8 cellular contexts compared by ENCODE assay signal in genomic region chr3:45995370-45996192, GRCh38. TPM values are rescaled to one million over a fixed set of nuclear protein-coding genes. Genes with fewer than 3 reads are reported as not detected.
DNase-seq lines count a peak whose midpoint lies in the region; ATAC-seq and TF ChIP-seq lines count a peak whose summit lies in the region.

TSS of gene FYCO1 (minus strand) at chr3:45995824. CDS start at chr3:45984910, 10,914 bp downstream.

- H3K27me3 Mint-ChIP-seq in nephron (ENCODE audit: low read depth): peaks cover 17% of the 10 kb centered on the region
- peaks cover 19% of the 10 kb centered on the region for H3K27me3 Mint-ChIP-seq in stimulated activated naive CD8-positive, alpha-beta T cell treated with anti-CD3 and anti-CD28 coated beads, Interleukin-15, Interleukin-2, amounts not matched to agents 100 ng/mL and 50 ng/mL, for 24 hours

- peak; percentile 89 for ATAC-seq in GM21786 (IDR thresholded peaks at IDR 0.05; ENCODE audit: unreplicated experiment)

- peak within 1 kb of the TSS; percentile 83 for H3K4me3 ChIP-seq in DOHH2 (ENCODE audit: low read length)
- peak within 1 kb of the TSS; percentile 99 for H3K4me3 ChIP-seq in Karpas-422 (ENCODE audit: low read length)

- H3F3A ChIP-seq in DOHH2 (ENCODE audit: control insufficient read depth, insufficient read depth): no peaks in the 10 kb centered on the region

- H3K36me3 Mint-ChIP-seq in nephron (ENCODE audit: low read depth): no peaks in the 10 kb centered on the region
- H3K36me3 Mint-ChIP-seq in stimulated activated naive CD8-positive, alpha-beta T cell treated with anti-CD3 and anti-CD28 coated beads, Interleukin-15, Interleukin-2, amounts not matched to agents 100 ng/mL and 50 ng/mL, for 24 hours (ENCODE audit: low read depth): peaks cover 11% of the 10 kb centered on the region

- peak; percentile 95 for DNase-seq in Karpas-422
- peak; percentile 67 for DNase-seq in SHP77 treated with DMSO at 0.1 percent for 48 hours (lab: John Stamatoyannopoulos, UW)
- peak; percentile 95 for DNase-seq in activated effector memory CD4-positive, alpha-beta T cell treated with anti-CD3 and anti-CD28 coated beads, Interleukin-2, amount 50 U/mL, for 16 hours
- peak; percentile 79 for DNase-seq in fibroblast of the conjunctiva (ENCODE audit: low read depth)

- peaks cover 20% of the 10 kb centered on the region for H3K4me1 Mint-ChIP-seq in nephron
- peaks cover 54% of the 10 kb centered on the region for H3K4me1 Mint-ChIP-seq in stimulated activated naive CD8-positive, alpha-beta T cell treated with anti-CD3 and anti-CD28 coated beads, Interleukin-15, Interleukin-2, amounts not matched to agents 100 ng/mL and 50 ng/mL, for 24 hours (ENCODE audit: low read depth)

- peaks cover 3% of the 10 kb centered on the region; the same call in 1 of the 2 replicates for H3K36me3 ChIP-seq in DOHH2 (ENCODE audit: control insufficient read depth, low read length)
- no peaks in the 10 kb centered on the region for H3K36me3 ChIP-seq in Karpas-422 (ENCODE audit: insufficient read depth, low read length)

- H3K9me3 ChIP-seq in DOHH2 (ENCODE audit: control insufficient read depth, insufficient read depth, low read length): no peaks in the 10 kb centered on the region; the same call in 1 of the 2 replicates
- H3K9me3 ChIP-seq in Karpas-422 (ENCODE audit: low read length): no peaks in the 10 kb centered on the region

- H3K9me3 Mint-ChIP-seq in nephron: no peaks in the 10 kb centered on the region
- no peaks in the 10 kb centered on the region for H3K9me3 Mint-ChIP-seq in stimulated activated naive CD8-positive, alpha-beta T cell treated with anti-CD3 and anti-CD28 coated beads, Interleukin-15, Interleukin-2, amounts not matched to agents 100 ng/mL and 50 ng/mL, for 24 hours

- peak within 1 kb of the TSS; percentile 16; the same call in 1 of the 2 replicates for H3K27ac ChIP-seq in DOHH2 (ENCODE audit: low read depth, low read length)
- H3K27ac ChIP-seq in Karpas-422 (ENCODE audit: low read length): peak within 1 kb of the TSS; percentile 59

- H3K4me1 ChIP-seq in DOHH2 (ENCODE audit: control insufficient read depth, low read length): peaks cover 32% of the 10 kb centered on the region
- H3K4me1 ChIP-seq in Karpas-422 (ENCODE audit: low read length): peaks cover 37% of the 10 kb centered on the region

- H2AFZ ChIP-seq in Karpas-422 (ENCODE audit: low read length): peak within 1 kb of the TSS; percentile 98

- H3K9me2 ChIP-seq in DOHH2 (replicated peaks; ENCODE audit: control insufficient read depth, low read length): no peaks in the 10 kb centered on the region
- H3K9me2 ChIP-seq in Karpas-422 (replicated peaks; ENCODE audit: insufficient read depth, low read length): no peaks in the 10 kb centered on the region

- H3K9ac ChIP-seq in Karpas-422 (ENCODE audit: low read length): peak within 1 kb of the TSS; percentile 96

- H3K79me2 ChIP-seq in DOHH2 (ENCODE audit: control insufficient read depth, low read length): peaks cover 45% of the 10 kb centered on the region
- H3K79me2 ChIP-seq in Karpas-422 (ENCODE audit: low read length): peaks cover 51% of the 10 kb centered on the region

- peak within 1 kb of the TSS; percentile 89 to 94 (median 92) for H3K4me3 Mint-ChIP-seq in nephron
- peak within 1 kb of the TSS; percentile 78 for H3K4me3 Mint-ChIP-seq in stimulated activated naive CD8-positive, alpha-beta T cell treated with anti-CD3 and anti-CD28 coated beads, Interleukin-15, Interleukin-2, amounts not matched to agents 100 ng/mL and 50 ng/mL, for 24 hours

- peak within 1 kb of the TSS in 2 of 3 experiments; percentile 49 to 59 for H3K27ac Mint-ChIP-seq in nephron
- H3K27ac Mint-ChIP-seq in stimulated activated naive CD8-positive, alpha-beta T cell treated with anti-CD3 and anti-CD28 coated beads, Interleukin-15, Interleukin-2, amounts not matched to agents 100 ng/mL and 50 ng/mL, for 24 hours: peak within 1 kb of the TSS; percentile 87

- H3K27me3 ChIP-seq in DOHH2 (ENCODE audit: control insufficient read depth, low read length) (no peaks in the 10 kb centered on the region), Karpas-422 (ENCODE audit: low read length) (no peaks in the 10 kb centered on the region)

- TF ChIP-seq CTCF in DOHH2 (IDR thresholded peaks at IDR 0.05; ENCODE audit: low read depth, low read length, poor library complexity, severe bottlenecking) (no peak), nephron (IDR thresholded peaks at IDR 0.05; ENCODE audit: unreplicated experiment in 3 of 3) (no peak)

- H4K20me1 ChIP-seq in DOHH2 (ENCODE audit: control insufficient read depth, insufficient read depth, low read depth, low read length): no peaks in the 10 kb centered on the region
- H4K20me1 ChIP-seq in Karpas-422 (ENCODE audit: insufficient read depth, low read depth, low read length): no peaks in the 10 kb centered on the region

- H3K4me2 ChIP-seq in DOHH2 (ENCODE audit: low read length): peak within 1 kb of the TSS; percentile 91
- peak within 1 kb of the TSS; percentile 94 for H3K4me2 ChIP-seq in Karpas-422 (ENCODE audit: low read depth, low read length, poor library complexity, severe bottlenecking)

RNA-seq across cellular contexts. Expression of gene FYCO1, which starts in this region (rescaled TPM):
- total RNA-seq in Karpas-422 (2014; rRNA removed; shearing (Covaris generic); ENCODE audit: low replicate concordance): 7.3 and 7.4 TPM in 2 replicates

Comparison
In these comparisons a context has a peak if more than half of its experiments do, and no peak if none do; other contexts are left out.
1. Peak in every context shown above with its lines: DNase-seq, ATAC-seq, H3K4me3 ChIP-seq and H3K27ac ChIP-seq.